ENCODE assay signal across 17 cellular contexts in the genomic region with DNA sequence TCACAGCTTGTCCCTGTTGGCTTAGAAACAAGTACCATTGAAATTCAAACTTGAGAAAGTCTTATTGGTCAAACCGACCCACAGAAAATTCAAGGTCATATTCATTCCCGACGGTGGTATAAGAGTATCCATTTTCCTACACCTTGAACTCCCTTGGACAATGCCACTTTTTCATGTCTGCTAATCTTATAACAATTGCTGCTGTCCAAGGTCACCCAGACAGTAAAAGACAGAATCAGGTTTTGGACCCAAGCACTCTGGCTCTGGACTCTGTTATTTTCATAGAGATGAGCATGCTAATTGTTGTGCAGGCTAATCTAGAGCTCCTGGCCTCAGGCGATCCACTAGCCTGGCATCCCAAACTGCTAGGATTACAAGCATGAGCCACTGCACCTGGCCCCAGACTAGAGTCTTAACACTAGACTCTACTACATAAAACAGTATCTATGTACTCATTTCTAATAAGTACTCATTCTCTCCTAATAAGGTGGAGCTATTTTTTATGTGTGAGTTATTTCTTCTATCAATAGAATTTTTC. TPM values are rescaled to one million over a fixed set of nuclear protein-coding genes. Genes with fewer than 3 reads are reported as not detected.
DNase-seq lines count a peak whose midpoint lies in the region; ATAC-seq and TF ChIP-seq lines count a peak whose summit lies in the region.
"Had no signal": no experiment of that assay in that cellular context is flagged by ENCODE, and none has a peak within 500 bp of the region (broad histone marks: within the 10 kb centered on the region; RNA-seq: fewer than 3 reads in every experiment).

No MANE protein-coding gene starts in this region.

- peak; percentile 30 for DNase-seq in NCI-H82 (lab: John Stamatoyannopoulos, UW)
- DNase-seq in NCI-H82 treated with DMSO at 0.1 percent for 48 hours (lab: John Stamatoyannopoulos, UW; ENCODE audit: unreplicated experiment) = no peak
- peak; percentile 23 for DNase-seq in NCI-H69 (lab: John Stamatoyannopoulos, UW)
- DNase-seq in trophoblast cell = peak; percentile 23 to 65
- no peak for DNase-seq in NCI-H345 treated with DMSO at 0.1 percent for 48 hours (lab: John Stamatoyannopoulos, UW; ENCODE audit: unreplicated experiment)
- no peak for DNase-seq in C1 segment of cervical spinal cord (lab: John Stamatoyannopoulos, UW)
- no peak for DNase-seq in T-helper 17 cell
- DNase-seq: 8988T; Calu3; CD8-positive, alpha-beta T cell; DMS79 treated with DMSO at 0.1 percent for 48 hours; EL; H9; IMR-90 had no signal

- H3K4me1 Mint-ChIP-seq in T-helper 17 cell = no peaks in the 10 kb centered on the region

- H3K79me2 ChIP-seq in trophoblast cell (ENCODE audit: control insufficient read depth, insufficient read depth, low read length, poor library complexity) = no peaks in the 10 kb centered on the region

- no peaks in the 10 kb centered on the region for H3K27me3 Mint-ChIP-seq in T-helper 17 cell

- H3K27ac Mint-ChIP-seq in T-helper 17 cell = no peak overlapping the region
- H3K27ac Mint-ChIP-seq: CD8-positive, alpha-beta T cell; H9 had no signal

- no peak for ATAC-seq in T-helper 17 cell
- ATAC-seq: CD8-positive, alpha-beta T cell; GM12878 had no signal

- H3K4me1 ChIP-seq in HEK293 (ENCODE audit: control insufficient read depth, insufficient read depth, low read length) = peaks cover 11% of the 10 kb centered on the region; the same call in 1 of the 2 replicates
- peaks cover 0 to 3% of the 10 kb centered on the region in 2 experiments for H3K4me1 ChIP-seq in trophoblast cell (ENCODE audit: control insufficient read depth in 1 of 2, insufficient read depth in 2 of 2, low read length in 2 of 2)
- H3K4me1 ChIP-seq: BLaER1 had no signal

- CTCF ChIA-PET in HEK293 (lab: Yijun Ruan, JAX) = interaction anchor here (0.6 to 4.4 kb wide), 8 partner anchors 8 to 428 kb away, joined by 3 to 28 read pairs (median 4); no protein-coding TSS in a partner anchor

- H2BK5ac ChIP-seq in trophoblast cell (ENCODE audit: low read depth, low read length, poor library complexity) = no peak overlapping the region

- POLR2A ChIA-PET in HEK293 (lab: Yijun Ruan, JAX) = no interaction called here

- H4K12ac ChIP-seq in trophoblast cell (ENCODE audit: low read depth, low read length) = no peak overlapping the region

- H2AFZ ChIP-seq in trophoblast cell (ENCODE audit: insufficient read depth, low read length, poor library complexity) = no peak overlapping the region

- peaks cover 9% of the 10 kb centered on the region for H3K36me3 Mint-ChIP-seq in T-helper 17 cell (ENCODE audit: low read depth)

- H3K4me3 ChIP-seq in HEK293 (ENCODE audit: low read depth, low read length) = no peak overlapping the region
- H3K4me3 ChIP-seq in trophoblast cell (ENCODE audit: low read depth, low read length) = no peak overlapping the region
- H3K4me3 ChIP-seq: BLaER1, GM12878 had no signal

- H3K27ac ChIP-seq in HEK293 (ENCODE audit: extremely low read depth, low read depth, low read length) = no peak overlapping the region
- H3K27ac ChIP-seq in trophoblast cell (ENCODE audit: low read depth, low read length) = no peak overlapping the region
- H3K27ac ChIP-seq: BLaER1 had no signal

- no peak overlapping the region for H4K91ac ChIP-seq in trophoblast cell (ENCODE audit: low read depth, low read length)

- no CpG with 5 or more reads among the region's 4 CpGs for WGBS in trophoblast cell (ENCODE audit: extremely low coverage, insufficient coverage, insufficient read length)

- H2BK12ac ChIP-seq in trophoblast cell (ENCODE audit: low read length) = no peak overlapping the region

- no peak overlapping the region for H3K9ac ChIP-seq in trophoblast cell (ENCODE audit: low read length)
- H3K9ac ChIP-seq: BLaER1 had no signal

- no peak overlapping the region for H3K23ac ChIP-seq in trophoblast cell (ENCODE audit: low read length)

- no peak overlapping the region for H3K18ac ChIP-seq in trophoblast cell (ENCODE audit: low read length)

- H2BK120ac ChIP-seq in trophoblast cell (ENCODE audit: insufficient read depth, low read length, poor library complexity) = no peak overlapping the region

- H2AK5ac ChIP-seq in trophoblast cell (ENCODE audit: low read length) = no peak overlapping the region

- H4K8ac ChIP-seq in trophoblast cell (ENCODE audit: low read depth, low read length) = no peak overlapping the region

- no peaks in the 10 kb centered on the region for H3K36me3 ChIP-seq in HEK293 (ENCODE audit: control insufficient read depth in 2 of 2, insufficient read depth in 1 of 2, low read length in 2 of 2)
- no peaks in the 10 kb centered on the region for H3K36me3 ChIP-seq in trophoblast cell (ENCODE audit: control insufficient read depth in 1 of 2, insufficient read depth in 2 of 2, low read length in 2 of 2)

- no peaks in the 10 kb centered on the region for H3K79me1 ChIP-seq in trophoblast cell (ENCODE audit: low read length)

- no peak overlapping the region for H3K4me3 Mint-ChIP-seq in T-helper 17 cell
- H3K4me3 Mint-ChIP-seq: CD8-positive, alpha-beta T cell; H9 had no signal

- no peak overlapping the region for H3K4ac ChIP-seq in trophoblast cell (ENCODE audit: low read depth, low read length)

- H3K27me3 ChIP-seq in trophoblast cell (ENCODE audit: insufficient read depth, low read length) = no peaks in the 10 kb centered on the region
- H3K27me3 ChIP-seq: BLaER1 had no signal

- H3K9me3 ChIP-seq in HEK293 (ENCODE audit: control insufficient read depth, insufficient read depth, low read depth, low read length) = no peaks in the 10 kb centered on the region
- no peaks in the 10 kb centered on the region for H3K9me3 ChIP-seq in trophoblast cell (ENCODE audit: insufficient read depth, low read depth, low read length)
- H3K9me3 ChIP-seq in T-helper 17 cell (ENCODE audit: control insufficient read depth, low read length, poor library complexity, severe bottlenecking) = no peaks in the 10 kb centered on the region
- H3K9me3 ChIP-seq: BLaER1 had no signal

- no peak overlapping the region for H3K14ac ChIP-seq in trophoblast cell (ENCODE audit: low read length)

- no peak for TF ChIP-seq CTCF in HEK293 (tag by site-specific recombination; IDR thresholded peaks at IDR 0.05)

- H3K4me2 ChIP-seq in trophoblast cell (ENCODE audit: low read length) = no peak overlapping the region
- H3K4me2 ChIP-seq: BLaER1 had no signal

TF ChIP-seq in HEK293, 187 proteins besides CTCF, POLR2A, EP300 and RAD21:
- TF ChIP-seq, protein P1, sequence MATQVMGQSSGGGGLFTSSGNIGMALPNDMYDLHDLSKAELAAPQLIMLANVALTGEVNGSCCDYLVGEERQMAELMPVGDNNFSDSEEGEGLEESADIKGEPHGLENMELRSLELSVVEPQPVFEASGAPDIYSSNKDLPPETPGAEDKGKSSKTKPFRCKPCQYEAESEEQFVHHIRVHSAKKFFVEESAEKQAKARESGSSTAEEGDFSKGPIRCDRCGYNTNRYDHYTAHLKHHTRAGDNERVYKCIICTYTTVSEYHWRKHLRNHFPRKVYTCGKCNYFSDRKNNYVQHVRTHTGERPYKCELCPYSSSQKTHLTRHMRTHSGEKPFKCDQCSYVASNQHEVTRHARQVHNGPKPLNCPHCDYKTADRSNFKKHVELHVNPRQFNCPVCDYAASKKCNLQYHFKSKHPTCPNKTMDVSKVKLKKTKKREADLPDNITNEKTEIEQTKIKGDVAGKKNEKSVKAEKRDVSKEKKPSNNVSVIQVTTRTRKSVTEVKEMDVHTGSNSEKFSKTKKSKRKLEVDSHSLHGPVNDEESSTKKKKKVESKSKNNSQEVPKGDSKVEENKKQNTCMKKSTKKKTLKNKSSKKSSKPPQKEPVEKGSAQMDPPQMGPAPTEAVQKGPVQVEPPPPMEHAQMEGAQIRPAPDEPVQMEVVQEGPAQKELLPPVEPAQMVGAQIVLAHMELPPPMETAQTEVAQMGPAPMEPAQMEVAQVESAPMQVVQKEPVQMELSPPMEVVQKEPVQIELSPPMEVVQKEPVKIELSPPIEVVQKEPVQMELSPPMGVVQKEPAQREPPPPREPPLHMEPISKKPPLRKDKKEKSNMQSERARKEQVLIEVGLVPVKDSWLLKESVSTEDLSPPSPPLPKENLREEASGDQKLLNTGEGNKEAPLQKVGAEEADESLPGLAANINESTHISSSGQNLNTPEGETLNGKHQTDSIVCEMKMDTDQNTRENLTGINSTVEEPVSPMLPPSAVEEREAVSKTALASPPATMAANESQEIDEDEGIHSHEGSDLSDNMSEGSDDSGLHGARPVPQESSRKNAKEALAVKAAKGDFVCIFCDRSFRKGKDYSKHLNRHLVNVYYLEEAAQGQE (tag by site-specific recombination; IDR thresholded peaks at IDR 0.05) = peak; percentile 77
- no peak for TF ChIP-seq ZNF658 (tag by site-specific recombination; IDR thresholded peaks at IDR 0.05)
- no peak for TF ChIP-seq OVOL3 (tag by site-specific recombination; IDR thresholded peaks at IDR 0.05)

RNA-seq across cellular contexts. Expression of a gene that starts 57.8 kb away (rescaled TPM):
- 10.2 and 11.7 TPM in 2 replicates for polyA plus RNA-seq in trophoblast cell (2013)
- total RNA-seq in T-helper 17 cell = 1 to 10 TPM; 7.2 to 9.0 TPM

RNA-seq across cellular contexts. Expression of a gene that starts 57.9 kb away (rescaled TPM):
- 709 and 755 TPM in 2 replicates for polyA plus RNA-seq in trophoblast cell (2013)
- 10 to 100 TPM; 39.3 to 43.0 TPM for total RNA-seq in T-helper 17 cell

Comparison
In these comparisons a context has a peak if more than half of its experiments do, and no peak if none do; other contexts are left out.
1. DNase-seq: peak in NCI-H82 (single experiment), NCI-H69 (single experiment) and trophoblast cell (2 of 2); none in NCI-H82 treated with DMSO at 0.1 percent for 48 hours (single experiment), NCI-H345 treated with DMSO at 0.1 percent for 48 hours (single experiment), C1 segment of cervical spinal cord (0 of 14) and T-helper 17 cell (0 of 3).